In the genomic region with DNA sequence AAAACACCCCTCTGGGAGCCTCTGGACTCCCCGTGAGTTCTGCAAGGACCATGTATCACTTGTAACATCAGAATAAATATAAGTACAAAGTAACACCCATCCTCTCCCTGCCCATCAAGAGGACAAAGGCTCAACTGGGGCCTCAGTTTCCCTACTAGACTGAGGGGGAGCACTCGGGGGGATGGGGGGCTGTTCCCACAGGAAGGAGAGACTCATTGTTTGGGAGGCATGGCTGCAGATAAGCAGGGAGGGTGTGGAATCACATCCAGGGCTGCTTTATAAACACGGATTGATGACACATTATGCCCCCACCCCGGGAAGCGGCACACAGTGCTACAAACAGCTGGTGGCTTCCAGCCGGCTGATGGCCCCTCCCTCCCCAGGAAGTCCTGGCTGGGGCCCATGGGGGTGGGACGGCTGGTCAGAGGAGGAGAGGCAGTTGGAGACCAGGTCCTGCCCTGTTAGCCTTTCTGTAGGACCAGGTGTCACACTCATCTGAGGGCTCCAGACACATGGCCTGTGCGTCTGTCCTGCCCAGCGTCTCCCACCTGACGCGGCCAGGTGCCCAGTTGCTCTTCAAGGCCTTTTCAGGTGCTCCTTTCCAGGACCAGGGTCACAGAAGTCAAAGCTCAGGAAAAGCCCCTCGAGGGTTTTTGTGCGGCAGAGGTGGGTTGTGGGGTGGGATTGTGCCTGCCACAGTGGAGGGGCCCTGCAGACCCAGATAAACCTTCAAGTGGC, we compare ENCODE assay signal across 1 cellular context.
TF ChIP-seq lines count a peak whose summit lies in the region.

No MANE protein-coding gene starts in this region.

TF ChIP-seq in SK-N-SH, 30 proteins besides CTCF, POLR2A, EP300 and RAD21 (continued from another document):
- TF ChIP-seq GABPA (IDR thresholded peaks at IDR 0.05; ENCODE audit: low read depth) (no peak), ELF1 (IDR thresholded peaks at IDR 0.05) (peak; percentile 22; the same call in 1 of the 2 replicates), JUND (IDR thresholded peaks at IDR 0.05) (no peak), CHD2 (IDR thresholded peaks at IDR 0.05; ENCODE audit: low read length, partially characterized antibody) (no peak), GATA2 (CRISPR knock-in tag; IDR thresholded peaks at IDR 0.05) (no peak)
- TF ChIP-seq, protein P1, sequence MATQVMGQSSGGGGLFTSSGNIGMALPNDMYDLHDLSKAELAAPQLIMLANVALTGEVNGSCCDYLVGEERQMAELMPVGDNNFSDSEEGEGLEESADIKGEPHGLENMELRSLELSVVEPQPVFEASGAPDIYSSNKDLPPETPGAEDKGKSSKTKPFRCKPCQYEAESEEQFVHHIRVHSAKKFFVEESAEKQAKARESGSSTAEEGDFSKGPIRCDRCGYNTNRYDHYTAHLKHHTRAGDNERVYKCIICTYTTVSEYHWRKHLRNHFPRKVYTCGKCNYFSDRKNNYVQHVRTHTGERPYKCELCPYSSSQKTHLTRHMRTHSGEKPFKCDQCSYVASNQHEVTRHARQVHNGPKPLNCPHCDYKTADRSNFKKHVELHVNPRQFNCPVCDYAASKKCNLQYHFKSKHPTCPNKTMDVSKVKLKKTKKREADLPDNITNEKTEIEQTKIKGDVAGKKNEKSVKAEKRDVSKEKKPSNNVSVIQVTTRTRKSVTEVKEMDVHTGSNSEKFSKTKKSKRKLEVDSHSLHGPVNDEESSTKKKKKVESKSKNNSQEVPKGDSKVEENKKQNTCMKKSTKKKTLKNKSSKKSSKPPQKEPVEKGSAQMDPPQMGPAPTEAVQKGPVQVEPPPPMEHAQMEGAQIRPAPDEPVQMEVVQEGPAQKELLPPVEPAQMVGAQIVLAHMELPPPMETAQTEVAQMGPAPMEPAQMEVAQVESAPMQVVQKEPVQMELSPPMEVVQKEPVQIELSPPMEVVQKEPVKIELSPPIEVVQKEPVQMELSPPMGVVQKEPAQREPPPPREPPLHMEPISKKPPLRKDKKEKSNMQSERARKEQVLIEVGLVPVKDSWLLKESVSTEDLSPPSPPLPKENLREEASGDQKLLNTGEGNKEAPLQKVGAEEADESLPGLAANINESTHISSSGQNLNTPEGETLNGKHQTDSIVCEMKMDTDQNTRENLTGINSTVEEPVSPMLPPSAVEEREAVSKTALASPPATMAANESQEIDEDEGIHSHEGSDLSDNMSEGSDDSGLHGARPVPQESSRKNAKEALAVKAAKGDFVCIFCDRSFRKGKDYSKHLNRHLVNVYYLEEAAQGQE (IDR thresholded peaks at IDR 0.05; ENCODE audit: low read depth, low read length) = no peak
- TF ChIP-seq, protein P2, sequence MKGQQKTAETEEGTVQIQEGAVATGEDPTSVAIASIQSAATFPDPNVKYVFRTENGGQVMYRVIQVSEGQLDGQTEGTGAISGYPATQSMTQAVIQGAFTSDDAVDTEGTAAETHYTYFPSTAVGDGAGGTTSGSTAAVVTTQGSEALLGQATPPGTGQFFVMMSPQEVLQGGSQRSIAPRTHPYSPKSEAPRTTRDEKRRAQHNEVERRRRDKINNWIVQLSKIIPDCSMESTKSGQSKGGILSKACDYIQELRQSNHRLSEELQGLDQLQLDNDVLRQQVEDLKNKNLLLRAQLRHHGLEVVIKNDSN (IDR thresholded peaks at IDR 0.05; ENCODE audit: borderline replicate concordance, low read depth) = no peak
- TF ChIP-seq, protein P3, sequence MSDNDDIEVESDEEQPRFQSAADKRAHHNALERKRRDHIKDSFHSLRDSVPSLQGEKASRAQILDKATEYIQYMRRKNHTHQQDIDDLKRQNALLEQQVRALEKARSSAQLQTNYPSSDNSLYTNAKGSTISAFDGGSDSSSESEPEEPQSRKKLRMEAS (IDR thresholded peaks at IDR 0.05; ENCODE audit: low read depth) = no peak
- TF ChIP-seq, protein P4, sequence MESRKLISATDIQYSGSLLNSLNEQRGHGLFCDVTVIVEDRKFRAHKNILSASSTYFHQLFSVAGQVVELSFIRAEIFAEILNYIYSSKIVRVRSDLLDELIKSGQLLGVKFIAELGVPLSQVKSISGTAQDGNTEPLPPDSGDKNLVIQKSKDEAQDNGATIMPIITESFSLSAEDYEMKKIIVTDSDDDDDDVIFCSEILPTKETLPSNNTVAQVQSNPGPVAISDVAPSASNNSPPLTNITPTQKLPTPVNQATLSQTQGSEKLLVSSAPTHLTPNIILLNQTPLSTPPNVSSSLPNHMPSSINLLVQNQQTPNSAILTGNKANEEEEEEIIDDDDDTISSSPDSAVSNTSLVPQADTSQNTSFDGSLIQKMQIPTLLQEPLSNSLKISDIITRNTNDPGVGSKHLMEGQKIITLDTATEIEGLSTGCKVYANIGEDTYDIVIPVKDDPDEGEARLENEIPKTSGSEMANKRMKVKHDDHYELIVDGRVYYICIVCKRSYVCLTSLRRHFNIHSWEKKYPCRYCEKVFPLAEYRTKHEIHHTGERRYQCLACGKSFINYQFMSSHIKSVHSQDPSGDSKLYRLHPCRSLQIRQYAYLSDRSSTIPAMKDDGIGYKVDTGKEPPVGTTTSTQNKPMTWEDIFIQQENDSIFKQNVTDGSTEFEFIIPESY (IDR thresholded peaks at IDR 0.05; ENCODE audit: borderline replicate concordance, low read depth) = no peak
